In the genomic region with DNA sequence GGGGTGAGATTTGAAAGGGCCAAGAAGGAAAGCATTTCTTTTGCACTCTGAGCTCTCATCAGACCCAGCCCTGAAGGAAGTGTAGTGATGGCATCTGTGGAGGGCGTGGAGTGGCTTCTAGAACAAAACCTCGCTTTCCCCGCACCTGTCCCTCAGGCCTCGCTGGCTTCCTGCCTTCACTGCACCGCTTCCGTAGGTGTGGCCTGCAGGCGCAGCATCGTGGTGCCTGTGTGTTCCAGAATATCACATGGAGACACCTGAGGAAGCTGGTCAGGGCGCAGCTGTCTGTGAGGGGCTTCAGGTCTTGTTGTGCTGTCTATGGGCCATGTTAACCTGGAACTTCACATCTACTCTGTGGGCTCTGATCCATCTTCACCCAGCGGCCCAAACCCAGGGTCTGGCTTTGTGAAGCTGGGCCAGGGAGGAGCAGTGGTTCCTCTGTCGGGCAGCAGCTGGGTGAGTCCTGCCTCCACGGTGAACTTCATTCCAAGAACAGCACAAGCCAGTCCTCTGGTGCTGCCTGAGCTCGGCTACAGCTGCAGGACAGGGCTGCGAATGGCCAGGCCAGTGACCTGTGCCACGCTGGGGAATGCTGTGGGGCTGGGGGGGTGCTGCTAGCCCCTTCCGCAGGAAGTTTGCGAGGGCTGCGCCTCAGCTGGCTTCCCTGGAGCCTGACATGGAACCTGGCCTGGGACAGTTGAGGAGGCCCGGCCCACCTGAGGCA, we compare ENCODE assay signal across 7 cellular contexts. TPM values are rescaled to one million over a fixed set of nuclear protein-coding genes. Genes with fewer than 3 reads are reported as not detected.
DNase-seq lines count a peak whose midpoint lies in the region; ATAC-seq and TF ChIP-seq lines count a peak whose summit lies in the region.

No MANE protein-coding gene starts in this region.

- H3K9me3 Mint-ChIP-seq in T-helper 1 cell treated with Interleukin-12 subunit alpha and Interleukin-12 subunit beta and Interleukin-4 antibody, amounts not matched to agents 30 μg/mL and 1 μg/mL, for 36 hours = no peaks in the 10 kb centered on the region
- H3K9me3 Mint-ChIP-seq in activated naive CD8-positive, alpha-beta T cell treated with anti-CD3 and anti-CD28 coated beads for 36 hours = no peaks in the 10 kb centered on the region
- no peaks in the 10 kb centered on the region for H3K9me3 Mint-ChIP-seq in memory B cell

- no peaks in the 10 kb centered on the region for H3K27me3 ChIP-seq in thyroid gland

- peak overlapping the region; percentile 37 for H3K4me3 Mint-ChIP-seq in T-helper 1 cell treated with Interleukin-12 subunit alpha and Interleukin-12 subunit beta and Interleukin-4 antibody, amounts not matched to agents 30 μg/mL and 1 μg/mL, for 36 hours
- peak overlapping the region; percentile 29 for H3K4me3 Mint-ChIP-seq in activated naive CD8-positive, alpha-beta T cell treated with anti-CD3 and anti-CD28 coated beads for 36 hours
- H3K4me3 Mint-ChIP-seq in memory B cell = no peak overlapping the region

- ATAC-seq in memory B cell (ENCODE audit: low read depth) = peak; percentile 62

- peak overlapping the region; percentile 79 for H3K27ac Mint-ChIP-seq in T-helper 1 cell treated with Interleukin-12 subunit alpha and Interleukin-12 subunit beta and Interleukin-4 antibody, amounts not matched to agents 30 μg/mL and 1 μg/mL, for 36 hours
- H3K27ac Mint-ChIP-seq in activated naive CD8-positive, alpha-beta T cell treated with anti-CD3 and anti-CD28 coated beads for 36 hours = peak overlapping the region; percentile 84
- no peak overlapping the region for H3K27ac Mint-ChIP-seq in memory B cell

- no peak for TF ChIP-seq CTCF in thyroid gland (IDR thresholded peaks at IDR 0.05)

- no peak overlapping the region for H3K4me3 ChIP-seq in thyroid gland (replicated peaks in 1 of 3)

- peaks cover 33% of the 10 kb centered on the region for H3K4me1 Mint-ChIP-seq in T-helper 1 cell treated with Interleukin-12 subunit alpha and Interleukin-12 subunit beta and Interleukin-4 antibody, amounts not matched to agents 30 μg/mL and 1 μg/mL, for 36 hours (ENCODE audit: low read depth)
- H3K4me1 Mint-ChIP-seq in activated naive CD8-positive, alpha-beta T cell treated with anti-CD3 and anti-CD28 coated beads for 36 hours = peaks cover 29% of the 10 kb centered on the region
- no peaks in the 10 kb centered on the region for H3K4me1 Mint-ChIP-seq in memory B cell

- intact Hi-C loops in thyroid gland (cut with DNase I) = no loop called here

- H3K9me3 ChIP-seq in thyroid gland = no peaks in the 10 kb centered on the region

- peaks cover 19% of the 10 kb centered on the region for H3K36me3 Mint-ChIP-seq in T-helper 1 cell treated with Interleukin-12 subunit alpha and Interleukin-12 subunit beta and Interleukin-4 antibody, amounts not matched to agents 30 μg/mL and 1 μg/mL, for 36 hours (ENCODE audit: low read depth)
- peaks cover 4% of the 10 kb centered on the region for H3K36me3 Mint-ChIP-seq in activated naive CD8-positive, alpha-beta T cell treated with anti-CD3 and anti-CD28 coated beads for 36 hours
- peaks cover 2% of the 10 kb centered on the region for H3K36me3 Mint-ChIP-seq in memory B cell

- WGBS in thyroid gland, 2 donors = 75 to 82% methylated on average over 8 to 13 of the region's 19 CpGs

- TF ChIP-seq POLR2A in thyroid gland (IDR thresholded peaks at IDR 0.05) = peak in 1 of 2 donors; percentile 20

- H3K27me3 Mint-ChIP-seq in T-helper 1 cell treated with Interleukin-12 subunit alpha and Interleukin-12 subunit beta and Interleukin-4 antibody, amounts not matched to agents 30 μg/mL and 1 μg/mL, for 36 hours (ENCODE audit: low read depth) = no peaks in the 10 kb centered on the region
- no peaks in the 10 kb centered on the region for H3K27me3 Mint-ChIP-seq in activated naive CD8-positive, alpha-beta T cell treated with anti-CD3 and anti-CD28 coated beads for 36 hours
- H3K27me3 Mint-ChIP-seq in memory B cell = no peaks in the 10 kb centered on the region

- peaks cover 29 to 60% of the 10 kb centered on the region in 2 donors for H3K4me1 ChIP-seq in thyroid gland

- peak; percentile 45 for DNase-seq in activated naive CD8-positive, alpha-beta T cell treated with anti-CD3 and anti-CD28 coated beads for 36 hours
- no peak for DNase-seq in memory B cell (ENCODE audit: low spot score in 2 of 2)
- DNase-seq in thyroid gland = peak in 1 of 2 donors; percentile 32
- DNase-seq in COLO829 (ENCODE audit: low spot score) = no peak
- no peak for DNase-seq in HT-29 (ENCODE audit: low spot score)
- no peak for DNase-seq in H4 (ENCODE audit: low spot score)

- H3K36me3 ChIP-seq in thyroid gland = peaks cover 5 to 11% of the 10 kb centered on the region in 2 donors

- peak overlapping the region; percentile 62 to 98 (median 65) for H3K27ac ChIP-seq in thyroid gland

RNA-seq across cellular contexts. Expression of a gene that starts 40.9 kb away (rescaled TPM):
- total RNA-seq in activated naive CD8-positive, alpha-beta T cell treated with anti-CD3 and anti-CD28 coated beads for 36 hours = 10 to 100 TPM; 56.7 to 57.5 TPM
- total RNA-seq in thyroid gland = 100 to 1,000 TPM; 504 to 681 (median 560) TPM
- 91.7 and 98.4 TPM in 2 replicates for total RNA-seq in HT-29 (2014; rRNA removed; shearing (Covaris generic))
- 289 and 303 TPM in 2 replicates for total RNA-seq in H4 (2014; rRNA removed; shearing (Covaris generic))
